In the genomic region with DNA sequence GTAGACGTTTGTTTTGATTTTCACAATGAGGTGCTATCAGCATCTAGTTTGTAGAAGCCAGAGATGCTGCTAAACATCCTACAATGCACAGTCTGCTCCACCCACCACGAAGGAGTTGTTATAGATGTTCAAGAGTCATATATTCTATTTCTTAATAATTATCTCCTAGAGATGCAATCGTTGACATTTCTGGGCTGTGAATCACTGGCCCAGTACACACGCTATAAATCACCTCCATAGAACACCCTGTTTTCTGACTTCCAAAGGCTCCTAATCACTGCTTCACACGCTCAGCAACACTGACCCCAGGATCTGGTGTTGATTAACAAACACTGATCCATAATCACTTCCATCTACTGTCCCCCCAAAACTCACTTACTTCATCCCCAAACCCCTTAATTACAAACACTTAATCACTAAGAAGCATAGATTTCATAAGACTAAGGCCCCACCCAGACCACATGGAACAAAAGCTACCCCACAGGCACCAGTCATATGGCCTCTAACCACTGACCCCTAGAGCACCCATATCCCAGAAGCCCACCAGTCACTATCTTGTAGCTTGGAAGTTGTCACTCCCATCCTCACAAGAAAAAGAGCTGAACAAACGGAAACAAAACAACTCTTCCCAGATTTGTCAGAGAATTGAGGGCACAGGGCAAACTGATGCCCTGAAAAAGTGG, we compare ENCODE assay signal across 18 cellular contexts. TPM values are rescaled to one million over a fixed set of nuclear protein-coding genes. Genes with fewer than 3 reads are reported as not detected.
DNase-seq lines count a peak whose midpoint lies in the region; ATAC-seq, FAIRE-seq and TF ChIP-seq lines count a peak whose summit lies in the region.
"Had no signal": no experiment of that assay in that cellular context is flagged by ENCODE, and none has a peak within 500 bp of the region (broad histone marks: within the 10 kb centered on the region; RNA-seq: fewer than 3 reads in every experiment).

No MANE protein-coding gene starts in this region.

- WGBS in body of pancreas, 2 donors = 74 to 90% methylated on average over 5 to 6 of the region's 6 CpGs
- 63% methylated on average over 6 of the region's 6 CpGs for WGBS in suprapubic skin

- peak; percentile 80 for ATAC-seq in RWPE2 (ENCODE audit: low read depth)
- ATAC-seq in body of pancreas = no peak
- ATAC-seq: K562 had no signal

- DNase-seq in ELR (ENCODE audit: low read depth) (peak; percentile 72), RWPE2 (ENCODE audit: low spot score) (no peak), fibroblast of villous mesenchyme (ENCODE audit: low read depth) (peak; percentile 89), renal cortical epithelial cell (ENCODE audit: low read depth) (peak; percentile 53), body of pancreas (no peak), suprapubic skin (ENCODE audit: low spot score in 2 of 2) (no peak), D721Med (ENCODE audit: insufficient read length, low spot score) (no peak), DMS53 (lab: John Stamatoyannopoulos, UW) (no peak)
- DNase-seq: activated CD4-positive, alpha-beta memory T cell treated with anti-CD3 and anti-CD28 coated beads, Interleukin-2, amount 10 ng/mL, durations not matched to agents 7 days and 5 days; activated gamma-delta T cell; colonic mucosa; NCI-H1436 treated with DMSO at 0.1 percent for 48 hours; NCI-H524 treated with DMSO at 0.1 percent for 48 hours; RPMI8226; substantia nigra; T1000 had no signal

- intact Hi-C loops in body of pancreas (cut with DNase I) = no loop called here

- no peak for TF ChIP-seq EP300 in suprapubic skin (IDR thresholded peaks at IDR 0.05)

- H3K27me3 ChIP-seq in RWPE2 (ENCODE audit: insufficient read depth, poor library complexity, severe bottlenecking) = no peaks in the 10 kb centered on the region
- no peaks in the 10 kb centered on the region for H3K27me3 ChIP-seq in body of pancreas
- no peaks in the 10 kb centered on the region for H3K27me3 ChIP-seq in suprapubic skin
- H3K27me3 ChIP-seq: colonic mucosa had no signal

- H3K27ac ChIP-seq in RWPE2 (ENCODE audit: poor library complexity, severe bottlenecking) = peak overlapping the region; percentile 92
- no peak overlapping the region for H3K27ac ChIP-seq in body of pancreas
- H3K27ac ChIP-seq in suprapubic skin = no peak overlapping the region
- H3K27ac ChIP-seq: colonic mucosa had no signal

- H3K36me3 ChIP-seq in RWPE2 (ENCODE audit: low read depth) (no peaks in the 10 kb centered on the region), body of pancreas (replicated peaks in 1 of 2; ENCODE audit: insufficient read depth in 1 of 2, low read depth in 2 of 2) (no peaks in the 10 kb centered on the region), suprapubic skin (no peaks in the 10 kb centered on the region)
- H3K36me3 ChIP-seq: colonic mucosa had no signal

- H3K4me3 ChIP-seq in RWPE2 (ENCODE audit: severe bottlenecking) = no peak overlapping the region
- no peak overlapping the region for H3K4me3 ChIP-seq in fibroblast of villous mesenchyme (ENCODE audit: low read depth, low read length)
- no peak overlapping the region for H3K4me3 ChIP-seq in body of pancreas
- no peak overlapping the region for H3K4me3 ChIP-seq in suprapubic skin
- H3K4me3 ChIP-seq: colonic mucosa, K562 had no signal

- H3K9me3 ChIP-seq in RWPE2 (ENCODE audit: severe bottlenecking) (no peaks in the 10 kb centered on the region), body of pancreas (no peaks in the 10 kb centered on the region), suprapubic skin (no peaks in the 10 kb centered on the region)
- H3K9me3 ChIP-seq: colonic mucosa had no signal

- FAIRE-seq in D721Med (lab: Jason Lieb, UNC) = no peak
- FAIRE-seq: islet of Langerhans, K562 had no signal

- no peak for TF ChIP-seq CTCF in RWPE2 (IDR thresholded peaks at IDR 0.05; ENCODE audit: poor library complexity, severe bottlenecking)
- no peak for TF ChIP-seq CTCF in fibroblast of villous mesenchyme (IDR thresholded peaks at IDR 0.05; ENCODE audit: insufficient read depth, low read depth, low read length)
- TF ChIP-seq CTCF in body of pancreas (IDR thresholded peaks at IDR 0.05) = no peak
- no peak for TF ChIP-seq CTCF in suprapubic skin (IDR thresholded peaks at IDR 0.05)
- TF ChIP-seq CTCF in D721Med (IDR thresholded peaks at IDR 0.05; ENCODE audit: insufficient read depth, missing control alignments) = no peak

- TF ChIP-seq POLR2A in body of pancreas (IDR thresholded peaks at IDR 0.05) (no peak), suprapubic skin (IDR thresholded peaks at IDR 0.05) (no peak)

- peaks cover 35% of the 10 kb centered on the region for H3K4me1 ChIP-seq in RWPE2 (ENCODE audit: insufficient read depth, poor library complexity, severe bottlenecking)
- no peaks in the 10 kb centered on the region for H3K4me1 ChIP-seq in body of pancreas
- peaks cover 3% of the 10 kb centered on the region for H3K4me1 ChIP-seq in suprapubic skin
- H3K4me1 ChIP-seq: colonic mucosa had no signal

RNA-seq across cellular contexts. Expression of a gene that starts 31.7 kb away (rescaled TPM):
- total RNA-seq in fibroblast of villous mesenchyme (7.7 and 12.5 TPM in 2 replicates), renal cortical epithelial cell (7.3 and 11.2 TPM in 2 replicates), body of pancreas (1 to 10 TPM; 1.6 to 4.9 TPM), suprapubic skin (10 to 100 TPM in 1 of 4 donors, 1 to 10 TPM in 3; 5.5 to 11.3 (median 6.5) TPM)

RNA-seq across cellular contexts. Expression of a gene that starts 46.3 kb away (rescaled TPM):
- total RNA-seq in fibroblast of villous mesenchyme (17.4 and 23.3 TPM in 2 replicates), renal cortical epithelial cell (11.3 and 28.5 TPM in 2 replicates), body of pancreas (10 to 100 TPM; 43.3 to 48.5 TPM), suprapubic skin (10 to 100 TPM; 32.4 to 60.0 (median 42.2) TPM)

Comparison
In these comparisons a context has a peak if more than half of its experiments do, and no peak if none do; other contexts are left out.
1. DNase-seq: peak in ELR (single experiment), fibroblast of villous mesenchyme (single experiment) and renal cortical epithelial cell (single experiment); none in RWPE2 (single experiment), body of pancreas (0 of 4), suprapubic skin (0 of 2), D721Med (single experiment) and DMS53 (single experiment).